1 cellular context compared by ENCODE assay signal in genomic region chr3:72746412-72747411, GRCh38.
TF ChIP-seq lines count a peak whose summit lies in the region.

No MANE protein-coding gene starts in this region.

TF ChIP-seq in A549, 52 proteins besides CTCF, POLR2A, EP300 and RAD21 (continued from another document):
- TF ChIP-seq ESRRA (IDR thresholded peaks at IDR 0.05; ENCODE audit: borderline replicate concordance, low read length) (no peak), EHMT2 (IDR thresholded peaks at IDR 0.05; ENCODE audit: low read depth) (no peak), CBX8 (IDR thresholded peaks at IDR 0.05) (no peak), ATOH8 (CRISPR knock-in tag; IDR thresholded peaks at IDR 0.05; ENCODE audit: low read depth) (no peak), JUNB (IDR thresholded peaks at IDR 0.05) (no peak), CHD2 (IDR thresholded peaks at IDR 0.05; ENCODE audit: low read length, partially characterized antibody) (no peak), SMC3 (IDR thresholded peaks at IDR 0.05) (no peak), ELK1 (IDR thresholded peaks at IDR 0.05; ENCODE audit: low read depth, low read length) (no peak)
